Comparison of ENCODE assay signal across 12 cellular contexts in genomic region chr4:2299794-2300193, GRCh38.
"Had no signal": no experiment of that assay in that cellular context is flagged by ENCODE, and none has a peak within 500 bp of the region (broad histone marks: within the 10 kb centered on the region; RNA-seq: fewer than 3 reads in every experiment).

No MANE protein-coding gene starts in this region.

- H3K4me3 Mint-ChIP-seq: activated T-cell treated with anti-CD3 and anti-CD28 coated beads, Interleukin-2, amount 50 U/mL, for 72 hours; endodermal cell; stimulated activated naive B cell treated with anti-CD40 and anti-IgM and Interleukin-4, amounts not matched to agents 10 μg/mL and 1 μg/mL and 100 μg/mL, for 72 hours; T-helper 2 cell treated with Interferon-gamma antibody and Interleukin-4, amounts not matched to agents 5 μg/mL and 100 μg/mL, for 36 hours had no signal

- H3K4me1 Mint-ChIP-seq: endodermal cell had no signal

- H3K9me3 Mint-ChIP-seq: activated T-cell treated with anti-CD3 and anti-CD28 coated beads, Interleukin-2, amount 50 U/mL, for 72 hours; T-helper 2 cell treated with Interferon-gamma antibody and Interleukin-4, amounts not matched to agents 5 μg/mL and 100 μg/mL, for 36 hours had no signal

- DNase-seq: activated naive CD4-positive, alpha-beta T cell treated with Interleukin-2 at 50 U/mL for 16 hours; activated T-cell treated with anti-CD3 and anti-CD28 coated beads, Interleukin-2, amount 50 U/mL, for 72 hours; anterior cingulate cortex; brain microvascular endothelial cell; dermis blood vessel endothelial cell; endodermal cell; heart right ventricle; left colon; retina; stimulated activated naive B cell treated with anti-CD40 and anti-IgM and Interleukin-4, amounts not matched to agents 10 μg/mL and 1 μg/mL and 100 μg/mL, for 72 hours had no signal

- ATAC-seq: activated T-cell treated with anti-CD3 and anti-CD28 coated beads, Interleukin-2, amount 50 U/mL, for 72 hours; gastroesophageal sphincter; heart right ventricle; left colon; stimulated activated naive B cell treated with anti-CD40 and anti-IgM and Interleukin-4, amounts not matched to agents 10 μg/mL and 1 μg/mL and 100 μg/mL, for 72 hours had no signal

- H3K36me3 Mint-ChIP-seq: stimulated activated naive B cell treated with anti-CD40 and anti-IgM and Interleukin-4, amounts not matched to agents 10 μg/mL and 1 μg/mL and 100 μg/mL, for 72 hours had no signal

- H3K27ac Mint-ChIP-seq: activated T-cell treated with anti-CD3 and anti-CD28 coated beads, Interleukin-2, amount 50 U/mL, for 72 hours; endodermal cell; stimulated activated naive B cell treated with anti-CD40 and anti-IgM and Interleukin-4, amounts not matched to agents 10 μg/mL and 1 μg/mL and 100 μg/mL, for 72 hours; T-helper 2 cell treated with Interferon-gamma antibody and Interleukin-4, amounts not matched to agents 5 μg/mL and 100 μg/mL, for 36 hours had no signal
